11 cellular contexts compared by ENCODE assay signal in genomic region chr1:31102501-31102950, GRCh38. TPM values are rescaled to one million over a fixed set of nuclear protein-coding genes. Genes with fewer than 3 reads are reported as not detected.
A peak's percentile ranks its signal among the peaks of the same experiment; 100 is the strongest.
DNase-seq lines count a peak whose midpoint lies in the region; ATAC-seq, FAIRE-seq and TF ChIP-seq lines count a peak whose summit lies in the region.
"Had no signal": no experiment of that assay in that cellular context is flagged by ENCODE, and none has a peak within 500 bp of the region (broad histone marks: within the 10 kb centered on the region; RNA-seq: fewer than 3 reads in every experiment).

No MANE protein-coding gene starts in this region.

- WGBS in heart left ventricle, 4 donors: 42 to 65% (median 58%) methylated on average over 5 of the region's 5 CpGs

- DNase-seq in H54 (ENCODE audit: insufficient read length, low spot score): peak; percentile 45
- peak; percentile 52 for DNase-seq in adipocyte (ENCODE audit: low read depth)
- no peak for DNase-seq in heart left ventricle
- DNase-seq in NCI-H1105 (lab: John Stamatoyannopoulos, UW): no peak
- DNase-seq in activated T-cell treated with anti-CD3 and anti-CD28 coated beads, Interleukin-2, amount 50 U/mL, for 1 hour: no peak
- no peak for DNase-seq in NCI-H1694 (lab: John Stamatoyannopoulos, UW)
- no peak for DNase-seq in superior temporal gyrus (ENCODE audit: extremely low spot score)
- DNase-seq: activated B cell treated with CpG ODN at 0.5 μM for 24 hours, anterior cingulate cortex, NCI-H82 had no signal

- ATAC-seq in heart left ventricle: peak; percentile 28 to 82 (median 64)

- peak; percentile 6 for FAIRE-seq in H54 (lab: Jason Lieb, UNC)

- TF ChIP-seq POLR2A in H54 (IDR thresholded peaks at IDR 0.05; ENCODE audit: low read depth, low read length) (no peak), heart left ventricle (IDR thresholded peaks at IDR 0.05) (no peak)

- TF ChIP-seq CTCF in heart left ventricle (IDR thresholded peaks at IDR 0.05): no peak

- H3K36me3 ChIP-seq in adipocyte (ENCODE audit: control insufficient read depth, insufficient read depth, low read length, severe bottlenecking): no peaks in the 10 kb centered on the region
- H3K36me3 ChIP-seq in heart left ventricle: no peaks in the 10 kb centered on the region

- intact Hi-C loops in heart left ventricle (cut with DNase I): no loop called here

- H3K4me1 ChIP-seq in adipocyte (ENCODE audit: control insufficient read depth, insufficient read depth, low read length) (peaks cover 26% of the 10 kb centered on the region), heart left ventricle (peaks cover 0 to 33% (median 4%) of the 10 kb centered on the region in 12 donors)

- H3K27ac ChIP-seq in heart left ventricle: peak overlapping the region in 2 of 12 donors; percentile 19 to 25
- peak overlapping the region in 12 of 21 experiments; percentile 5 to 84 (median 52) for H3K27ac ChIP-seq in skin epidermis

- H3K27me3 ChIP-seq in adipocyte (replicated peaks; ENCODE audit: control insufficient read depth, insufficient read depth, low read length): no peaks in the 10 kb centered on the region
- H3K27me3 ChIP-seq in heart left ventricle: no peaks in the 10 kb centered on the region

- H3K4me3 ChIP-seq in adipocyte (ENCODE audit: low read length): no peak overlapping the region
- H3K4me3 ChIP-seq in heart left ventricle: no peak overlapping the region
- H3K4me3 ChIP-seq in skin epidermis: no peak overlapping the region

- H3K9me3 ChIP-seq in adipocyte (ENCODE audit: control insufficient read depth, low read length): no peaks in the 10 kb centered on the region
- H3K9me3 ChIP-seq in heart left ventricle: no peaks in the 10 kb centered on the region

- H3K9ac ChIP-seq in adipocyte (ENCODE audit: low read length): no peak overlapping the region

RNA-seq across cellular contexts. Expression of gene PUM1, which starts 37.0 kb away (rescaled TPM):
- total RNA-seq in heart left ventricle: 10 to 100 TPM; 60.4 to 96.3 (median 75.8) TPM
- 10 to 100 TPM; 19.2 to 33.6 TPM for polyA plus RNA-seq in heart left ventricle

Comparison
In these comparisons a context has a peak if more than half of its experiments do, and no peak if none do; other contexts are left out.
1. DNase-seq: peak in H54 (single experiment) and adipocyte (single experiment); none in heart left ventricle (0 of 5), NCI-H1105 (single experiment), activated T-cell treated with anti-CD3 and anti-CD28 coated beads, Interleukin-2, amount 50 U/mL, for 1 hour (single experiment), NCI-H1694 (single experiment) and superior temporal gyrus (single experiment).